8 cellular contexts compared by ENCODE assay signal in the genomic region with DNA sequence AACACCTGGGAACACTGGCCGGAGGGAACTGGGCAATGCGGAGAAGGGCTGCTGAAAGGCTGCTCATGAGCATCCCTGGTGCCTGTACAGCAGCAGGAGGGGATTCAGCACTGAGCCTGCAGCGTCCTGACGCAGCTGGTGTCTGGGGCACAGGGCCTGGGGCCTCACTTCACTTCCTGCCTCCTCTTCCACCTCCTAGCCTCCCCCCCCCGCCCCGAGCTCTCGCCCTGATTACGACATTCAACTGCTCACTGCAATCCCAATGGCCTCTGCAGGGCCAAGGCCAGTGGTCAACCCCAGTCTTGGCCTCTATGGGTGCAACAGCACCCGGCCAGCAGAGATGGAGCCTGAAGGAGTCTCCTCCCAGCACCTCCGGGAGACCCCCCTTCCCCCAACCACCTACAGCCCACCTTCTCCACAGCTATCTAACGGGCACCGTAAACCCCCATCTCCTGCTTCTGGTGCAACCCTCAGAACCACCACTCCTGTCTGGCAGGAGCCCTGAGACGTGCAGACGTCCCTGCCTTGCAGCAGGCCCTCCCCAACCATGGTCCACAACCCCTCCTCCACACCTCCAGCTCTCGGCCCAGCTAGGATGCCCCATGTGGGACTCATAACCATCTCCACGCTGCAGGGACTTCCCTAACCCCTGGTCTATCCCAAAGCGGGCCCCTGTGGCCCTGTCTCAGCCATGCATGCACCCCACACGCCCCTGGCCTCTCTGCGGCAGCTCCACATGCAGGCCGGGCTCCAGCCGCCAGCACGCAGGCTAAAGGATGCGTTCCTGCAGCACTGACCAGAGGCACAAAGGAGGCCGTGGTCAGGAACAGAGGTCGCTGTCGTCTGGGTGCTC. TPM values are rescaled to one million over a fixed set of nuclear protein-coding genes. Genes with fewer than 3 reads are reported as not detected.
DNase-seq lines count a peak whose midpoint lies in the region; ATAC-seq lines count a peak whose summit lies in the region.

No MANE protein-coding gene starts in this region.

- peak overlapping the region; percentile 71 for H3K27ac Mint-ChIP-seq in activated T-helper 2 cell treated with anti-CD3 and anti-CD28 coated beads, Interferon-gamma antibody, Interleukin-2, Interleukin-4, amounts not matched to agents 10 μg/mL and 5 μg/mL and 100 μg/mL, durations not matched to agents 14 hours and 24 hours and 36 hours

- H3K4me3 Mint-ChIP-seq in activated T-helper 2 cell treated with anti-CD3 and anti-CD28 coated beads, Interferon-gamma antibody, Interleukin-2, Interleukin-4, amounts not matched to agents 10 μg/mL and 5 μg/mL and 100 μg/mL, durations not matched to agents 14 hours and 24 hours and 36 hours (ENCODE audit: low read depth), result peak overlapping the region; percentile 30

- no peaks in the 10 kb centered on the region for H3K9me3 ChIP-seq in KOPT-K1 (ENCODE audit: insufficient read depth, low read length, poor library complexity, severe bottlenecking)
- no peaks in the 10 kb centered on the region for H3K9me3 ChIP-seq in right cardiac atrium (ENCODE audit: control insufficient read depth, low read length)

- 55% methylated on average over 26 of the region's 26 CpGs for WGBS in right cardiac atrium

- no peak overlapping the region for H3K4me3 ChIP-seq in right cardiac atrium (ENCODE audit: low read length)

- H3K4me1 Mint-ChIP-seq in activated T-helper 2 cell treated with anti-CD3 and anti-CD28 coated beads, Interferon-gamma antibody, Interleukin-2, Interleukin-4, amounts not matched to agents 10 μg/mL and 5 μg/mL and 100 μg/mL, durations not matched to agents 14 hours and 24 hours and 36 hours (ENCODE audit: low read depth), result peaks cover 35% of the 10 kb centered on the region

- intact Hi-C loops in activated T-helper 2 cell treated with anti-CD3 and anti-CD28 coated beads, Interferon-gamma antibody, Interleukin-2, Interleukin-4, amounts not matched to agents 10 μg/mL and 5 μg/mL and 100 μg/mL, durations not matched to agents 14 hours and 24 hours and 36 hours (cut with micrococcal nuclease), result no loop called here
- intact Hi-C loops in right cardiac atrium (cut with DNase I), result no loop called here

- DNase-seq in activated T-helper 2 cell treated with anti-CD3 and anti-CD28 coated beads, Interferon-gamma antibody, Interleukin-2, Interleukin-4, amounts not matched to agents 10 μg/mL and 5 μg/mL and 100 μg/mL, durations not matched to agents 14 hours and 24 hours and 36 hours (ENCODE audit: low spot score), result no peak
- DNase-seq in right cardiac atrium, result peak; percentile 60 to 84 (median 80)
- DNase-seq in stimulated activated naive CD4-positive, alpha-beta T cell treated with Interleukin-2 at 50 U/mL for 16 hours (lab: John Stamatoyannopoulos, UW), result peak; percentile 13
- no peak for DNase-seq in NCI-H446 treated with DMSO at 0.1 percent for 48 hours (lab: John Stamatoyannopoulos, UW)
- DNase-seq in middle frontal gyrus (ENCODE audit: extremely low spot score, low spot score), result no peak

- peaks cover 68% of the 10 kb centered on the region for H3K36me3 Mint-ChIP-seq in activated T-helper 2 cell treated with anti-CD3 and anti-CD28 coated beads, Interferon-gamma antibody, Interleukin-2, Interleukin-4, amounts not matched to agents 10 μg/mL and 5 μg/mL and 100 μg/mL, durations not matched to agents 14 hours and 24 hours and 36 hours (ENCODE audit: low read depth)

- ATAC-seq in right cardiac atrium (peak; percentile 52 to 65), GM19351 (IDR thresholded peaks at IDR 0.05; ENCODE audit: unreplicated experiment) (no peak), HG03025 (IDR thresholded peaks at IDR 0.05; ENCODE audit: low FRiP score, unreplicated experiment) (no peak)

- peaks cover 24% of the 10 kb centered on the region for H3K4me1 ChIP-seq in right cardiac atrium (ENCODE audit: control insufficient read depth, insufficient read depth, low read length)

- H3K27me3 Mint-ChIP-seq in activated T-helper 2 cell treated with anti-CD3 and anti-CD28 coated beads, Interferon-gamma antibody, Interleukin-2, Interleukin-4, amounts not matched to agents 10 μg/mL and 5 μg/mL and 100 μg/mL, durations not matched to agents 14 hours and 24 hours and 36 hours (ENCODE audit: low read depth), result no peaks in the 10 kb centered on the region

- H3K9me3 Mint-ChIP-seq in activated T-helper 2 cell treated with anti-CD3 and anti-CD28 coated beads, Interferon-gamma antibody, Interleukin-2, Interleukin-4, amounts not matched to agents 10 μg/mL and 5 μg/mL and 100 μg/mL, durations not matched to agents 14 hours and 24 hours and 36 hours, result no peaks in the 10 kb centered on the region

- peaks cover 94% of the 10 kb centered on the region for H3K36me3 ChIP-seq in KOPT-K1 (ENCODE audit: insufficient read depth, low read length)

- no peaks in the 10 kb centered on the region for H3K27me3 ChIP-seq in right cardiac atrium (ENCODE audit: control insufficient read depth, insufficient read depth)

- H3K27ac ChIP-seq in KOPT-K1 (ENCODE audit: low read depth, low read length, poor library complexity, severe bottlenecking) (peak overlapping the region; percentile 71), right cardiac atrium (ENCODE audit: low read length) (peak overlapping the region; percentile 92)

RNA-seq across cellular contexts. Expression of gene BRD1, which starts 38.2 kb away (rescaled TPM):
- total RNA-seq in activated T-helper 2 cell treated with anti-CD3 and anti-CD28 coated beads, Interferon-gamma antibody, Interleukin-2, Interleukin-4, amounts not matched to agents 10 μg/mL and 5 μg/mL and 100 μg/mL, durations not matched to agents 14 hours and 24 hours and 36 hours, result 41.3 and 46.2 TPM in 2 replicates
- total RNA-seq in right cardiac atrium, result 10 to 100 TPM; 17.7 to 19.4 (median 18.3) TPM
- polyA plus RNA-seq in right cardiac atrium, result 16.3 TPM

Comparison
In these comparisons a context has a peak if more than half of its experiments do, and no peak if none do; other contexts are left out.
1. DNase-seq: peak in right cardiac atrium (3 of 3) and stimulated activated naive CD4-positive, alpha-beta T cell treated with Interleukin-2 at 50 U/mL for 16 hours (single experiment); none in activated T-helper 2 cell treated with anti-CD3 and anti-CD28 coated beads, Interferon-gamma antibody, Interleukin-2, Interleukin-4, amounts not matched to agents 10 μg/mL and 5 μg/mL and 100 μg/mL, durations not matched to agents 14 hours and 24 hours and 36 hours (single experiment), NCI-H446 treated with DMSO at 0.1 percent for 48 hours (single experiment) and middle frontal gyrus (single experiment).
2. ATAC-seq: peak in right cardiac atrium (2 of 2); none in GM19351 (single experiment) and HG03025 (single experiment).